Comparison of ENCODE assay signal across 13 cellular contexts in genomic region chr1:15682886-15683410, GRCh38. TPM values are rescaled to one million over a fixed set of nuclear protein-coding genes. Genes with fewer than 3 reads are reported as not detected.
DNase-seq lines count a peak whose midpoint lies in the region; ATAC-seq and TF ChIP-seq lines count a peak whose summit lies in the region.
"Had no signal": no experiment of that assay in that cellular context is flagged by ENCODE, and none has a peak within 500 bp of the region (broad histone marks: within the 10 kb centered on the region; RNA-seq: fewer than 3 reads in every experiment).

No MANE protein-coding gene starts in this region.

- H3K27ac ChIP-seq in GM23338 (ENCODE audit: low read depth) (no peak overlapping the region), fibroblast of lung (ENCODE audit: insufficient read depth, low read length) (peak overlapping the region; percentile 96), skin epidermis (peak overlapping the region in 19 of 21 experiments; percentile 34 to 100 (median 100)), left lung (peak overlapping the region in 1 of 2 donors; percentile 81)

- H3K79me2 ChIP-seq in GM23338 (replicated peaks; ENCODE audit: insufficient read depth), result peaks cover 32% of the 10 kb centered on the region
- peaks cover 36% of the 10 kb centered on the region for H3K79me2 ChIP-seq in fibroblast of lung (ENCODE audit: control insufficient read depth, insufficient read depth, low read length)

- no peak overlapping the region for H2AFZ ChIP-seq in GM23338
- H2AFZ ChIP-seq in fibroblast of lung (ENCODE audit: low read length), result no peak overlapping the region

- H3K27ac Mint-ChIP-seq in GM23338, result no peak overlapping the region
- H3K27ac Mint-ChIP-seq in activated B cell treated with CpG ODN at 0.5 μM for 24 hours, result peak overlapping the region; percentile 91

- H3K36me3 ChIP-seq in GM23338 (ENCODE audit: insufficient read depth) (no peaks in the 10 kb centered on the region), fibroblast of lung (ENCODE audit: control insufficient read depth, insufficient read depth, low read length) (no peaks in the 10 kb centered on the region), left lung (no peaks in the 10 kb centered on the region)

- intact Hi-C loops in activated B cell treated with CpG ODN at 0.5 μM for 24 hours (cut with micrococcal nuclease) (loop anchor here (1.0 to 10.0 kb wide), 4 partner anchors 14 to 682 kb away; partner anchors contain the start of genes DDI2 and SZRD1), left lung (cut with DNase I) (no loop called here)

- H3K4me1 ChIP-seq in GM23338 (ENCODE audit: insufficient read depth) (peaks cover 10% of the 10 kb centered on the region), fibroblast of lung (ENCODE audit: control insufficient read depth, extremely low read depth, insufficient read depth, low read length) (peaks cover 18% of the 10 kb centered on the region), left lung (peaks cover 0 to 66% of the 10 kb centered on the region in 2 donors)

- POLR2A ChIA-PET in activated B cell treated with CpG ODN at 0.5 μM for 24 hours (lab: Charles Lee), result interaction anchor here (1.0 to 3.0 kb wide), 6 partner anchors 13 to 272 kb away, joined by 3 to 80 read pairs (median 6); partner anchors contain the start of gene DDI2

- H3K9me3 ChIP-seq in fibroblast of lung (ENCODE audit: control insufficient read depth, insufficient read depth, low read depth, low read length) (no peaks in the 10 kb centered on the region), left lung (no peaks in the 10 kb centered on the region)

- H3K4me1 Mint-ChIP-seq in GM23338 (peaks cover 20% of the 10 kb centered on the region), activated B cell treated with CpG ODN at 0.5 μM for 24 hours (peaks cover 76% of the 10 kb centered on the region)

- H3K27me3 Mint-ChIP-seq in GM23338 (ENCODE audit: insufficient read depth, low read depth, poor library complexity), result peaks cover 8% of the 10 kb centered on the region
- no peaks in the 10 kb centered on the region for H3K27me3 Mint-ChIP-seq in activated B cell treated with CpG ODN at 0.5 μM for 24 hours

- H3K4me2 ChIP-seq in GM23338, result no peak overlapping the region
- no peak overlapping the region for H3K4me2 ChIP-seq in fibroblast of lung (ENCODE audit: extremely low read depth, insufficient read depth, low read length)

- H3K36me3 Mint-ChIP-seq in GM23338 (ENCODE audit: low read depth), result 0 out of 3 replicates have a peak, but pooled peaks cover 6% of the 10 kb centered on the region
- H3K36me3 Mint-ChIP-seq in activated B cell treated with CpG ODN at 0.5 μM for 24 hours (ENCODE audit: low read depth), result peaks cover 10% of the 10 kb centered on the region

- peak overlapping the region; percentile 72 for H3K4me3 Mint-ChIP-seq in GM23338
- peak overlapping the region; percentile 80 for H3K4me3 Mint-ChIP-seq in activated B cell treated with CpG ODN at 0.5 μM for 24 hours

- H4K20me1 ChIP-seq in GM23338 (replicated peaks; ENCODE audit: insufficient read depth) (peaks cover under 1% of the 10 kb centered on the region; the same call in 1 of the 2 replicates), fibroblast of lung (ENCODE audit: control insufficient read depth, extremely low read depth, insufficient read depth, low read length) (no peaks in the 10 kb centered on the region)

- TF ChIP-seq CTCF in GM23338 (conservative IDR thresholded peaks at IDR 0.05; ENCODE audit: low read depth in 2 of 2) (no peak), activated B cell treated with CpG ODN at 0.5 μM for 24 hours (IDR thresholded peaks at IDR 0.05) (no peak), fibroblast of lung (conservative IDR thresholded peaks at IDR 0.05 in 1 of 2, IDR thresholded peaks at IDR 0.05 in 1 of 2; ENCODE audit: low read depth in 1 of 2, low read length in 2 of 2) (no peak), left lung (IDR thresholded peaks at IDR 0.05) (no peak)

- H3K9ac ChIP-seq in fibroblast of lung (ENCODE audit: insufficient read depth, low read length), result no peak overlapping the region

- H3F3A ChIP-seq in GM23338 (replicated peaks; ENCODE audit: low read depth), result 0 out of 2 replicates have a peak, but pooled peaks cover 7% of the 10 kb centered on the region

- no peak overlapping the region for H3K4me3 ChIP-seq in GM23338
- H3K4me3 ChIP-seq in fibroblast of lung (replicated peaks in 1 of 4; ENCODE audit: control extremely low read depth in 1 of 4, insufficient read depth in 1 of 4, low read depth in 3 of 4, low read length in 4 of 4), result no peak overlapping the region
- H3K4me3 ChIP-seq in skin epidermis, result no peak overlapping the region
- no peak overlapping the region for H3K4me3 ChIP-seq in left lung

- CTCF ChIA-PET in activated B cell treated with CpG ODN at 0.5 μM for 24 hours (lab: Charles Lee), result no interaction called here

- H3K9me3 Mint-ChIP-seq in GM23338, result peaks cover 7% of the 10 kb centered on the region; the same call in 2 of the 3 replicates
- no peaks in the 10 kb centered on the region for H3K9me3 Mint-ChIP-seq in activated B cell treated with CpG ODN at 0.5 μM for 24 hours

- H3K27me3 ChIP-seq in GM23338 (ENCODE audit: insufficient read depth) (no peaks in the 10 kb centered on the region), fibroblast of lung (ENCODE audit: control insufficient read depth, insufficient read depth, low read length) (no peaks in the 10 kb centered on the region), left lung (no peaks in the 10 kb centered on the region)

- ATAC-seq in GM23338 (no peak), activated B cell treated with CpG ODN at 0.5 μM for 24 hours (ENCODE audit: low read depth) (no peak), left lung (no peak)
- ATAC-seq: SK-N-SH treated with all-trans-retinoic acid at 6 μM for 48 hours had no signal

- DNase-seq in GM23338 (ENCODE audit: low spot score) (no peak), activated B cell treated with CpG ODN at 0.5 μM for 24 hours (no peak), fibroblast of lung (ENCODE audit: low read depth in 2 of 2) (no peak), left lung (no peak), UCSD-AML1 (lab: John Stamatoyannopoulos, UW; ENCODE audit: unreplicated experiment) (no peak), NCI-H446 (lab: John Stamatoyannopoulos, UW) (no peak), DMS 273 treated with DMSO at 0.1 percent for 48 hours (lab: John Stamatoyannopoulos, UW) (no peak)
- DNase-seq: activated CD8-positive, alpha-beta memory T cell treated with anti-CD3 and anti-CD28 coated beads, Interleukin-2, amount 50 U/mL, for 48 hours; GDM1 had no signal

- H3K9me2 ChIP-seq in GM23338 (ENCODE audit: insufficient read depth), result no peaks in the 10 kb centered on the region

TF ChIP-seq in GM23338, 12 proteins besides CTCF, POLR2A, EP300 and RAD21 (continues in another document):
- TF ChIP-seq EZH2 (IDR thresholded peaks at IDR 0.05; ENCODE audit: low read depth, unreplicated experiment) (no peak), NANOG (IDR thresholded peaks at IDR 0.05; ENCODE audit: borderline replicate concordance) (no peak), ZNF114 (CRISPR knock-in tag; IDR thresholded peaks at IDR 0.05) (no peak), EZH2phosphoT487 (IDR thresholded peaks at IDR 0.05; ENCODE audit: unreplicated experiment) (no peak), POLR2AphosphoS5 (IDR thresholded peaks at IDR 0.05; ENCODE audit: low read depth) (no peak), ETS1 (IDR thresholded peaks at IDR 0.05) (no peak), JUNB (IDR thresholded peaks at IDR 0.05; ENCODE audit: unreplicated experiment) (no peak), CREB1 (CRISPR knock-in tag; IDR thresholded peaks at IDR 0.05; ENCODE audit: low read depth) (no peak)

RNA-seq across cellular contexts. Expression of gene PLEKHM2, which starts 1.2 kb away (rescaled TPM):
- 36.6 and 40.0 TPM in 2 replicates for total RNA-seq in GM23338 (2014; rRNA removed; shearing (Covaris generic))
- polyA plus RNA-seq in GM23338 (2016; fragmentation: Nextera tagmentation; extraction: Ambion mirVana), result 11.2 and 12.8 TPM in 2 replicates
- 100 and 105 TPM in 2 replicates for total RNA-seq in activated B cell treated with CpG ODN at 0.5 μM for 24 hours
- 79.4 and 94.6 TPM in 2 replicates for total RNA-seq in fibroblast of lung
- polyA plus RNA-seq in fibroblast of lung, result 27.3 and 32.3 TPM in 2 replicates
- 48.2 and 54.5 TPM in 2 replicates for polyA plus RNA-seq in fibroblast of lung (2012)
- polyA minus RNA-seq in fibroblast of lung (ENCODE audit: low replicate concordance), result 142 and 147 TPM in 2 replicates
- total RNA-seq in left lung, result 10 to 100 TPM; 72.9 to 86.8 TPM

RNA-seq across cellular contexts. Expression of gene SLC25A34, which starts 53.1 kb away (rescaled TPM):
- 0.27 and 3.5 TPM in 2 replicates for total RNA-seq in GM23338 (2014; rRNA removed; shearing (Covaris generic))
- 0.11 and 0.16 TPM in 2 replicates for polyA plus RNA-seq in GM23338 (2016; fragmentation: Nextera tagmentation; extraction: Ambion mirVana)
- 3.8 and 5.8 TPM in 2 replicates for total RNA-seq in activated B cell treated with CpG ODN at 0.5 μM for 24 hours
- total RNA-seq in fibroblast of lung, result 0.77 and 0.83 TPM in 2 replicates
- 0.23 and 0.35 TPM in 2 replicates for polyA plus RNA-seq in fibroblast of lung
- polyA plus RNA-seq in fibroblast of lung (2012), result 0.21 and 0.22 TPM in 2 replicates
- polyA minus RNA-seq in fibroblast of lung (ENCODE audit: low replicate concordance), result 0.11 TPM in 1 of 2 replicates, not detected in the other
- 1 to 10 TPM; 1.4 to 2.6 TPM for total RNA-seq in left lung

RNA-seq across cellular contexts. Expression of gene TMEM82, which starts 59.4 kb away (rescaled TPM):
- not detected in 2 replicates for total RNA-seq in GM23338 (2014; rRNA removed; shearing (Covaris generic))
- polyA plus RNA-seq in GM23338 (2016; fragmentation: Nextera tagmentation; extraction: Ambion mirVana) (0.42 TPM in 1 of 2 replicates, not detected in the other), fibroblast of lung (not detected in 2 replicates)
- total RNA-seq in activated B cell treated with CpG ODN at 0.5 μM for 24 hours (not detected in 2 replicates), fibroblast of lung (not detected in 2 replicates), left lung (not detected)
- not detected in 2 replicates for polyA plus RNA-seq in fibroblast of lung (2012)
- polyA minus RNA-seq in fibroblast of lung (ENCODE audit: low replicate concordance), result not detected in 2 replicates
- total RNA-seq: HT1080, posterior vena cava had no signal
